ENCODE assay signal across 23 cellular contexts in the genomic region with DNA sequence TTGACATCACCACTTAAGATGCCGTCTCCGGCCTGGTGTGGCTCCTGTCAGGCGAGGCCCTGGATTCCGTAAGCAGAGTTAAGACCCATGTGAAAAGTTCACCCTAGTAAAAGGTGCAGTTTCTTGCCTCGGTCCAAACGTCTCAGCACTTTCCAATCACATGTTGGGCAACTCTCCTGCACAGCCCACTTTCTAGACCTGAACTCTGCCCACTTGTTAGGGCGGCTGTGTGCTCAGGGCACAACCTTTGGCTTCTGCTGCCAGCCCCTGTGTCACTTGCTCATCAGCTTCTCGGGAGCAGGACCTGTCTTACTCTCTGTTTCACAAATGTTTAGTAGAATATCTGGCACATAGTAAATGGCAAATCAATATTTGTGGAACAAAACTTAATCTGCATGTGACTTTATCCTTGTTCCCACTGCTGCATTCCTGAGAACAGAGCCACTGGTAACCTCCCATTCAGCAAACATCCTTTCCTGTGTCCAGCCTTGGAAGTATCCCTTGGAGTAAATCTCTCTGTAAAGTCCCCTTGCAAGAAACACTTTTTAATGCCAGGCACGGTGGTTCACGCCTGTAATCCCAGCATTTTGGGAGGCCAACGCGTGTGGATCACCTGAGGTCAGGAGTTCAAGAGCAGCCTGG. TPM values are rescaled to one million over a fixed set of nuclear protein-coding genes. Genes with fewer than 3 reads are reported as not detected.
A peak's percentile ranks its signal among the peaks of the same experiment; 100 is the strongest.
DNase-seq lines count a peak whose midpoint lies in the region; ATAC-seq, FAIRE-seq and TF ChIP-seq lines count a peak whose summit lies in the region.
"Had no signal": no experiment of that assay in that cellular context is flagged by ENCODE, and none has a peak within 500 bp of the region (broad histone marks: within the 10 kb centered on the region; RNA-seq: fewer than 3 reads in every experiment).

No MANE protein-coding gene starts in this region.

- no peak overlapping the region for H3K9ac ChIP-seq in IMR-90 (ENCODE audit: low read depth, low read length)
- H3K9ac ChIP-seq: BLaER1 had no signal

- no peak overlapping the region for H3K27ac ChIP-seq in IMR-90 (ENCODE audit: insufficient read depth, low read length)
- peak overlapping the region in 1 of 3 donors; percentile 56 for H3K27ac ChIP-seq in right lobe of liver
- H3K27ac ChIP-seq in prostate gland, result peak overlapping the region; percentile 66 to 67
- H3K27ac ChIP-seq: 22Rv1, BLaER1, C4-2B had no signal

- H2BK5ac ChIP-seq in IMR-90 (ENCODE audit: low read depth, low read length, poor library complexity, severe bottlenecking), result no peak overlapping the region

- POLR2A ChIA-PET in IMR-90 (lab: Charles Lee; ENCODE audit: unreplicated experiment), result no interaction called here

- no peak overlapping the region for H4K8ac ChIP-seq in IMR-90 (ENCODE audit: low read depth in 2 of 2, low read length in 2 of 2)

- TF ChIP-seq RAD21 in IMR-90 (IDR thresholded peaks at IDR 0.05; ENCODE audit: low read length), result no peak

- dilution Hi-C loops in IMR-90 (cut with HindIII; ENCODE audit: low sequenced_read_pairs, unreplicated experiment), result no loop called here

- H4K91ac ChIP-seq in IMR-90 (ENCODE audit: insufficient read depth, low read depth, low read length), result no peak overlapping the region

- H3K4me3 ChIP-seq in IMR-90 (ENCODE audit: insufficient read depth, low read depth, low read length), result no peak overlapping the region
- no peak overlapping the region for H3K4me3 ChIP-seq in right lobe of liver
- H3K4me3 ChIP-seq in prostate gland, result no peak overlapping the region
- H3K4me3 ChIP-seq: BLaER1, GM12878, GM23338 had no signal

- H2BK120ac ChIP-seq in IMR-90 (ENCODE audit: low read depth, low read length), result no peak overlapping the region

- H4K5ac ChIP-seq in IMR-90 (ENCODE audit: low read depth, low read length), result no peak overlapping the region

- no peak overlapping the region for H3K4me2 ChIP-seq in IMR-90 (ENCODE audit: low read depth, low read length)
- H3K4me2 ChIP-seq: BLaER1, GM23338 had no signal

- no peak overlapping the region for H3K56ac ChIP-seq in IMR-90 (ENCODE audit: extremely low read depth, insufficient read depth, low read length)

- no peak overlapping the region for H2BK15ac ChIP-seq in IMR-90 (ENCODE audit: low read depth, low read length)

- H3K36me3 ChIP-seq in IMR-90 (ENCODE audit: control insufficient read depth, insufficient read depth, low read length), result no peaks in the 10 kb centered on the region
- H3K36me3 ChIP-seq in right lobe of liver, result no peaks in the 10 kb centered on the region
- no peaks in the 10 kb centered on the region for H3K36me3 ChIP-seq in prostate gland
- H3K36me3 ChIP-seq: BLaER1 had no signal

- TF ChIP-seq POLR2A in IMR-90 (IDR thresholded peaks at IDR 0.05; ENCODE audit: low read depth, low read length) (no peak), right lobe of liver (IDR thresholded peaks at IDR 0.05) (no peak), prostate gland (IDR thresholded peaks at IDR 0.05) (no peak)

- H3K4me1 ChIP-seq in IMR-90 (ENCODE audit: control insufficient read depth, insufficient read depth, low read length) (0 out of 2 replicates have a peak, but pooled peaks cover 6% of the 10 kb centered on the region), right lobe of liver (peaks cover 0 to 24% (median 4%) of the 10 kb centered on the region in 4 donors), prostate gland (replicated peaks) (no peaks in the 10 kb centered on the region)
- H3K4me1 ChIP-seq: BLaER1 had no signal

- no peak overlapping the region for H3K18ac ChIP-seq in IMR-90 (ENCODE audit: low read depth, low read length)

- WGBS in IMR-90 (ENCODE audit: extremely low coverage in 2 of 2, insufficient read length in 1 of 2), 2 experiments, result 89% methylated on average over 7 of the region's 12 CpGs; no CpG with 5 or more reads in 1 of the 2 experiments
- 45% methylated on average over 8 of the region's 12 CpGs for WGBS in right lobe of liver (ENCODE audit: insufficient coverage, low coverage, low lambda C conversion rate, missing lambda C conversion rate)
- WGBS in prostate gland, result 92% methylated on average over 12 of the region's 12 CpGs

- DNase-seq in IMR-90 (no peak), left lobe of liver (ENCODE audit: low spot score) (peak; percentile 71), right lobe of liver (peak; percentile 52 to 88 (median 71)), prostate gland (ENCODE audit: low spot score) (peak; percentile 49), urothelium cell line (ENCODE audit: low spot score) (no peak), OCI-M1 (lab: John Stamatoyannopoulos, UW) (no peak), GM20000 (ENCODE audit: low spot score) (no peak)
- DNase-seq: Caco-2; CD4-positive, CD25-positive, alpha-beta regulatory T cell; CD8-positive, alpha-beta T cell; DMS153; DND-41; H9 had no signal

- no peak overlapping the region for H2AK5ac ChIP-seq in IMR-90 (ENCODE audit: low read depth, low read length)

- TF ChIP-seq CTCF in IMR-90 (conservative IDR thresholded peaks at IDR 0.05; ENCODE audit: low read depth, low read length) (no peak), right lobe of liver (IDR thresholded peaks at IDR 0.05) (no peak), prostate gland (IDR thresholded peaks at IDR 0.05) (no peak), GM20000 (IDR thresholded peaks at IDR 0.05; ENCODE audit: extremely low read depth, missing control alignments) (no peak)

- H2AFZ ChIP-seq in IMR-90 (replicated peaks; ENCODE audit: low read length, poor library complexity), result peak overlapping the region; percentile 5

- FAIRE-seq in urothelium cell line (lab: Jason Lieb, UNC), result no peak
- FAIRE-seq: A204.1, G401.6, GM12878, GM19239 had no signal

- H3K9me3 ChIP-seq in IMR-90 (ENCODE audit: control insufficient read depth, insufficient read depth, low read length), result no peaks in the 10 kb centered on the region
- no peaks in the 10 kb centered on the region for H3K9me3 ChIP-seq in right lobe of liver
- H3K9me3 ChIP-seq in prostate gland, result no peaks in the 10 kb centered on the region

- no TSS peak for BruUV-seq in IMR-90 (replicated peaks; lab: Mats Ljungman, UMichigan)

- H3K27me3 ChIP-seq in IMR-90 (ENCODE audit: control insufficient read depth, insufficient read depth, low read length), result no peaks in the 10 kb centered on the region
- no peaks in the 10 kb centered on the region for H3K27me3 ChIP-seq in right lobe of liver
- no peaks in the 10 kb centered on the region for H3K27me3 ChIP-seq in prostate gland (replicated peaks; ENCODE audit: insufficient read depth)
- H3K27me3 ChIP-seq: BLaER1 had no signal

- in situ Hi-C loops in IMR-90 (cut with MboI; ENCODE audit: low sequenced_read_pairs), result no loop called here

- ATAC-seq in IMR-90 (ENCODE audit: low read depth) (no peak), left lobe of liver (peak; percentile 89), right lobe of liver (peak; percentile 86 to 99 (median 93))
- ATAC-seq in activated CD4-positive, CD25-positive, alpha-beta regulatory T cell treated with anti-CD3 and anti-CD28 coated beads, Interleukin-2, amount 50 U/mL, for 24 hours, result no peak
- ATAC-seq: CD8-positive, alpha-beta T cell; GM12878; GM23338; HCT116 had no signal

- no peak overlapping the region for H3K14ac ChIP-seq in IMR-90 (replicated peaks; ENCODE audit: low read depth, low read length)

- H3K23ac ChIP-seq in IMR-90 (ENCODE audit: low read depth, low read length), result no peak overlapping the region

- H2BK20ac ChIP-seq in IMR-90 (ENCODE audit: low read depth, low read length), result no peak overlapping the region

- intact Hi-C loops in IMR-90 (cut with micrococcal nuclease) (no loop called here), right lobe of liver (cut with DNase I) (no loop called here), prostate gland (cut with DNase I) (no loop called here)

- H3K4ac ChIP-seq in IMR-90 (ENCODE audit: low read depth, low read length), result no peak overlapping the region

- peaks cover 7% of the 10 kb centered on the region for H3K9me1 ChIP-seq in IMR-90 (ENCODE audit: insufficient read depth, low read length)

- CTCF ChIA-PET in IMR-90 (lab: Yijun Ruan, JAX), result no interaction called here

- H4K20me1 ChIP-seq in IMR-90 (ENCODE audit: insufficient read depth, low read length), result no peaks in the 10 kb centered on the region
- H4K20me1 ChIP-seq: BLaER1 had no signal

- no peaks in the 10 kb centered on the region; a peak in 1 of 4 replicates for H3K79me1 ChIP-seq in IMR-90 (ENCODE audit: low read depth in 1 of 2, low read length in 2 of 2)

- H2AK9ac ChIP-seq in IMR-90 (replicated peaks; ENCODE audit: low read depth, low read length, poor library complexity), result no peak overlapping the region

TF ChIP-seq in IMR-90, 13 proteins besides CTCF, POLR2A, EP300 and RAD21:
- TF ChIP-seq, protein P1, sequence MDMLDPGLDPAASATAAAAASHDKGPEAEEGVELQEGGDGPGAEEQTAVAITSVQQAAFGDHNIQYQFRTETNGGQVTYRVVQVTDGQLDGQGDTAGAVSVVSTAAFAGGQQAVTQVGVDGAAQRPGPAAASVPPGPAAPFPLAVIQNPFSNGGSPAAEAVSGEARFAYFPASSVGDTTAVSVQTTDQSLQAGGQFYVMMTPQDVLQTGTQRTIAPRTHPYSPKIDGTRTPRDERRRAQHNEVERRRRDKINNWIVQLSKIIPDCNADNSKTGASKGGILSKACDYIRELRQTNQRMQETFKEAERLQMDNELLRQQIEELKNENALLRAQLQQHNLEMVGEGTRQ (IDR thresholded peaks at IDR 0.05; ENCODE audit: low read depth, low read length), result no peak
- TF ChIP-seq MXI1 (IDR thresholded peaks at IDR 0.05; ENCODE audit: borderline replicate concordance, low read depth, low read length) (no peak), CHD1 (IDR thresholded peaks at IDR 0.05; ENCODE audit: low read depth, low read length) (no peak), RCOR1 (IDR thresholded peaks at IDR 0.05; ENCODE audit: insufficient replicate concordance, low read length) (no peak), CEBPB (IDR thresholded peaks at IDR 0.05; ENCODE audit: low read depth, low read length) (no peak)

RNA-seq across cellular contexts. Expression of a gene that starts 38.7 kb away (rescaled TPM):
- total RNA-seq in IMR-90 (2012; rRNA removed), result 29.8 and 30.0 TPM in 2 replicates
- 22.0 and 23.1 TPM in 2 replicates for polyA plus RNA-seq in IMR-90 (2012; rRNA removed)
- 12.1 and 19.9 TPM in 2 replicates for polyA plus RNA-seq in IMR-90 (2012; cell fraction: cytosol; rRNA removed)
- 27.7 and 38.4 TPM in 2 replicates for polyA plus RNA-seq in IMR-90 (2012; cell fraction: nucleus; rRNA removed; ENCODE audit: low replicate concordance)
- 7.2 TPM for total RNA-seq in left lobe of liver
- total RNA-seq in right lobe of liver, result 10 to 100 TPM in 1 of 6 experiments, 1 to 10 TPM in 5; 5.5 to 11.0 (median 7.3) TPM
- total RNA-seq in prostate gland, result 10 to 100 TPM; 42.9 to 57.5 TPM
- total RNA-seq: CD8-positive, alpha-beta T cell had no signal
- polyA plus RNA-seq: CD4-positive, CD25-positive, alpha-beta regulatory T cell had no signal

Comparison
In these comparisons a context has a peak if more than half of its experiments do, and no peak if none do; other contexts are left out.
1. ATAC-seq: peak in left lobe of liver (single experiment) and right lobe of liver (4 of 4); none in IMR-90 (single experiment) and activated CD4-positive, CD25-positive, alpha-beta regulatory T cell treated with anti-CD3 and anti-CD28 coated beads, Interleukin-2, amount 50 U/mL, for 24 hours (0 of 2).
2. DNase-seq: peak in left lobe of liver (single experiment), right lobe of liver (3 of 3) and prostate gland (single experiment); none in IMR-90 (single experiment), urothelium cell line (single experiment), OCI-M1 (single experiment) and GM20000 (single experiment).